Comparison of ENCODE assay signal across 8 cellular contexts in the genomic region with DNA sequence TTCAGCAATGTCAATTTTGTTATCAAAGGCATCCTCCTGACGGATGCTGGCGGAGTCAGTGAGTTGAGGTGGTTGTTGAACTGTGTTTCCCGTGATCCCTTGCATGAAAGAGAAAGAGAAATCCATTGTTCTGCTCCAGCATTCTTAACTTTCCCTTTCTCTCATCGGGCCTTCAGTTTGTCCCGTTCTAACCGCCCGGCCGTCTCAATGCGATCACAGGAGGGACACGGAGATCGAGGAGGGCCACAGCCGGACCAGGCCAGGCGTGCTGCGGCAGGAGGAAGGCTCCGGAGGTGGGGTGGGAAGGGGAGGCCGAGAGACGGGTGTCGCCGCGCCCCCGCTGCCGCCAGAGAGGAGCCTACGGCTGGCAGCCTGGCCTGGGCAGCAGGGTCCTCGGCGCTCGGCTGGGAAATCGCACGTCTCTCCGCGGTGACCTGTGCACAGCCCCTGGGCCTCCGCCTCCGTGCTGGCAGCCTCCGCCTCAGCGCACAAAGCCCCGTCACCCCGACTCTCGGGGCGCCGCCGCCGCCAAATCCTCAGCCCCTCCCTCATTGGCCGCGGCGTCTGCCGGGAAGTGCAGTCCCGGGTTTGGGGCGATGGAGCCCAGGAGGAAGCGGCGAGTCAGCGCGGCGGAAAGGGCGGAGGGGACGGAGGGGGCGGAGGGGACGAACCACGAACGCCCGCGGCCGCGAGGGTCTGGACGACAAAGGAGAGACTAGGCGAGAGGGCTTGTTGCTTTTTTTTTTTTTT. TPM values are rescaled to one million over a fixed set of nuclear protein-coding genes. Genes with fewer than 3 reads are reported as not detected.
A peak's percentile ranks its signal among the peaks of the same experiment; 100 is the strongest.
DNase-seq lines count a peak whose midpoint lies in the region; ATAC-seq and TF ChIP-seq lines count a peak whose summit lies in the region.

No MANE protein-coding gene starts in this region.

- H3K27me3 ChIP-seq in kidney epithelial cell (ENCODE audit: control insufficient read depth, insufficient read depth, low read length): no peaks in the 10 kb centered on the region

- TF ChIP-seq CTCF in AG04449 (IDR thresholded peaks at IDR 0.05; ENCODE audit: insufficient read depth, low read length, missing control alignments) (no peak), kidney epithelial cell (IDR thresholded peaks at IDR 0.05; ENCODE audit: insufficient read depth, low read length, poor library complexity, severe bottlenecking) (no peak)

- no peaks in the 10 kb centered on the region for H3K36me3 ChIP-seq in kidney epithelial cell (ENCODE audit: control insufficient read depth, insufficient read depth, low read length)

- peaks cover 12% of the 10 kb centered on the region for H3K4me1 Mint-ChIP-seq in activated CD4-positive, alpha-beta T cell treated with anti-CD3 and anti-CD28 coated beads for 36 hours

- peak; percentile 77 for TF ChIP-seq POLR2A in GM19099 (IDR thresholded peaks at IDR 0.05; ENCODE audit: extremely low read depth, insufficient read length, low read depth)

- no peaks in the 10 kb centered on the region for H3K9me3 Mint-ChIP-seq in activated CD4-positive, alpha-beta T cell treated with anti-CD3 and anti-CD28 coated beads for 36 hours (ENCODE audit: low read depth)

- H3K27me3 Mint-ChIP-seq in activated CD4-positive, alpha-beta T cell treated with anti-CD3 and anti-CD28 coated beads for 36 hours: peaks cover 2% of the 10 kb centered on the region

- peak overlapping the region; percentile 97 for H3K27ac Mint-ChIP-seq in activated CD4-positive, alpha-beta T cell treated with anti-CD3 and anti-CD28 coated beads for 36 hours

- no peaks in the 10 kb centered on the region for H3K36me3 Mint-ChIP-seq in activated CD4-positive, alpha-beta T cell treated with anti-CD3 and anti-CD28 coated beads for 36 hours (ENCODE audit: low read depth)

- H3K4me3 ChIP-seq in AG04449 (ENCODE audit: low read depth, low read length) (peak overlapping the region; percentile 58), kidney epithelial cell (ENCODE audit: low read depth, low read length) (peak overlapping the region; percentile 54)

- peak overlapping the region; percentile 78 for H3K4me3 Mint-ChIP-seq in activated CD4-positive, alpha-beta T cell treated with anti-CD3 and anti-CD28 coated beads for 36 hours

- DNase-seq in AG04449 (ENCODE audit: low read depth, low spot score) (no peak), Kasumi-1 (lab: John Stamatoyannopoulos, UW) (peak; percentile 59 to 62), cerebellar nuclear complex (lab: John Stamatoyannopoulos, UW) (peak; percentile 3 to 65), kidney epithelial cell (ENCODE audit: low read depth) (no peak)
- DNase-seq in activated CD4-positive, alpha-beta T cell treated with anti-CD3 and anti-CD28 coated beads for 36 hours: peak; percentile 88
- DNase-seq in stimulated activated CD4-positive, alpha-beta T cell treated with anti-CD3 and anti-CD28 coated beads, Interleukin-15, amount 100 ng/mL, for 1 hour (ENCODE audit: low read depth in 1 of 2, low spot score in 1 of 2): peak; percentile 52 to 67

- ATAC-seq in activated CD4-positive, alpha-beta T cell treated with anti-CD3 and anti-CD28 coated beads for 36 hours: peak; percentile 91
- no peak for ATAC-seq in HG02571 (IDR thresholded peaks at IDR 0.05; ENCODE audit: unreplicated experiment)

- CTCF ChIA-PET in AG04449 (lab: Yijun Ruan, JAX): interaction anchor here (0.9 to 2.6 kb wide), 2 partner anchors 23 to 40 kb away, joined by 3 to 11 read pairs; no protein-coding TSS in a partner anchor
- CTCF ChIA-PET in activated CD4-positive, alpha-beta T cell treated with anti-CD3 and anti-CD28 coated beads for 36 hours (lab: Charles Lee): no interaction called here

- intact Hi-C loops in activated CD4-positive, alpha-beta T cell treated with anti-CD3 and anti-CD28 coated beads for 36 hours (cut with DNase I, micrococcal nuclease): loop anchor here in 1 of 2 experiments (1.0 kb wide), 3 partner anchors 59 to 174 kb away; a partner anchor contains a TSS

- POLR2A ChIA-PET in AG04449 (lab: Yijun Ruan, JAX): no interaction called here
- POLR2A ChIA-PET in activated CD4-positive, alpha-beta T cell treated with anti-CD3 and anti-CD28 coated beads for 36 hours (lab: Charles Lee): interaction anchor here (0.8 kb wide), 1 partner anchor 111 kb away, joined by 4 read pairs; no protein-coding TSS in a partner anchor

RNA-seq across cellular contexts. Expression of a gene that starts 38.1 kb away (rescaled TPM):
- not detected for total RNA-seq in activated CD4-positive, alpha-beta T cell treated with anti-CD3 and anti-CD28 coated beads for 36 hours
- total RNA-seq in kidney epithelial cell: not detected in 2 replicates

RNA-seq across cellular contexts. Expression of a gene that starts 58.3 kb away (rescaled TPM):
- total RNA-seq in activated CD4-positive, alpha-beta T cell treated with anti-CD3 and anti-CD28 coated beads for 36 hours: 10 to 100 TPM; 23.4 to 24.8 TPM
- 117 and 122 TPM in 2 replicates for total RNA-seq in kidney epithelial cell

RNA-seq across cellular contexts. Expression of a gene that starts 58.8 kb away (rescaled TPM):
- under 1 TPM; 0.34 to 0.65 TPM for total RNA-seq in activated CD4-positive, alpha-beta T cell treated with anti-CD3 and anti-CD28 coated beads for 36 hours
- total RNA-seq in kidney epithelial cell: 0.62 and 2.6 TPM in 2 replicates

RNA-seq across cellular contexts. Expression of a gene that starts 59.7 kb away (rescaled TPM):
- not detected for total RNA-seq in activated CD4-positive, alpha-beta T cell treated with anti-CD3 and anti-CD28 coated beads for 36 hours
- total RNA-seq in kidney epithelial cell: not detected in 2 replicates

Comparison
In these comparisons a context has a peak if more than half of its experiments do, and no peak if none do; other contexts are left out.
1. DNase-seq: peak in Kasumi-1 (2 of 2), activated CD4-positive, alpha-beta T cell treated with anti-CD3 and anti-CD28 coated beads for 36 hours (single experiment), cerebellar nuclear complex (2 of 2) and stimulated activated CD4-positive, alpha-beta T cell treated with anti-CD3 and anti-CD28 coated beads, Interleukin-15, amount 100 ng/mL, for 1 hour (2 of 2); none in AG04449 (single experiment) and kidney epithelial cell (single experiment).